ENCODE assay signal across 8 cellular contexts in the genomic region with DNA sequence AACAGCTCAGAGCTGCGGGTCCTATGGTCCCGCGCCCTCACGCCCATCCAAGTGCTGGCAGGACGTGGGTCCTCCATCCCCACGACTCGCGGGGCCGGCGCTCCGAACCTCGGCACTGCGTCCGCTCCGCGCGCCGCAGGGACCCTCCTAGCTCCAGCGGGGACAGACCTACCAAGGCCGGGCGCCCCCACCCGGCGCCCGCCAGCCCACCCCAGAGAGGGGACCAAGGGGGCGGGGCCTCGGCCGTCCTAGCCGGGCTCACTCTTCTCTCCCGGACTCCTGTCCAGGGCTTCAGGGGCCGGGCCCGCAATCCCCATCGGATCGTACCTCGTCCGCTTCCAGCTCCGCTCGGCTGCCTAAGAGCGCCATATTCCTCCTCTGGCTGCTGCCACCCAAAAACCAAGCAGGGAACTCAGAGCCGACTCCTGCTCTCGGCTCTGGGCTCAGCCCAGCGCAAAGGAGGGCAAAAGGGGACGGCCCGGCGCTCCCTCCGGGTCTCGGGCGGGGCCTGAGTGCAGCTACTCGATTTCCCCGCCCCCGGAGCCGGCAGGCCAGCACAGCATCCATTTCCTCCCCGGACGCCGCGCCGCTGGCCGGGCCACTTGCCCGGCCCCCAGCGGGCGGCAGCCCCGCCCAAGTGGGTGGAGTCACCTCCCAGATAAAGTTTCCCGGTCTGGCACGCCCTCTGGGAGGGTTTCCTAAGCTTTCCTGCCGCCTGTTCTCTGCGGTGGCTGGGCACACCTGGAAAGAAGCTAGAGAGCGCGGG. TPM values are rescaled to one million over a fixed set of nuclear protein-coding genes. Genes with fewer than 3 reads are reported as not detected.
DNase-seq lines count a peak whose midpoint lies in the region; ATAC-seq and TF ChIP-seq lines count a peak whose summit lies in the region.

TSS of gene TTC39B (minus strand) at position 460 of the 766 bp plus-strand sequence. CDS start at position 369, 91 bp downstream.

- intact Hi-C loops in lower leg skin (cut with DNase I; ENCODE audit: low total_unique reads): loop anchor here (10.0 kb wide), 1 partner anchor 118 kb away; the partner anchor contains the start of gene SNAPC3

- H3K9me3 ChIP-seq in BE2C (no peaks in the 10 kb centered on the region), duodenal mucosa (ENCODE audit: control insufficient read depth in 1 of 2, low read length in 2 of 2) (no peaks in the 10 kb centered on the region)

- peak; percentile 98 for ATAC-seq in HG03432 (IDR thresholded peaks at IDR 0.05; ENCODE audit: unreplicated experiment)

- H3K9ac ChIP-seq in duodenal mucosa (ENCODE audit: low read depth in 1 of 2, low read length in 2 of 2): peak within 1 kb of the TSS; percentile 84 to 90

- H3K27me3 ChIP-seq in BE2C (peaks cover 23% of the 10 kb centered on the region), duodenal mucosa (ENCODE audit: control insufficient read depth in 1 of 2, insufficient read depth in 2 of 2, low read length in 2 of 2) (no peaks in the 10 kb centered on the region)

- TF ChIP-seq CTCF in BE2C (IDR thresholded peaks at IDR 0.05; ENCODE audit: low read depth, low read length): no peak
- no peak for TF ChIP-seq CTCF in lower leg skin (IDR thresholded peaks at IDR 0.05)

- H3K4me3 ChIP-seq in BE2C (ENCODE audit: low read depth, low read length) (peak within 1 kb of the TSS; percentile 76), duodenal mucosa (ENCODE audit: low read depth in 1 of 2, low read length in 2 of 2) (peak within 1 kb of the TSS; percentile 85 to 91), lower leg skin (ENCODE audit: low read depth, poor library complexity, severe bottlenecking) (peak within 1 kb of the TSS; percentile 77)

- H3K27ac ChIP-seq in duodenal mucosa (ENCODE audit: low read depth, low read length): peak within 1 kb of the TSS; percentile 77

- DNase-seq in BE2C (peak; percentile 94), GM19238 (ENCODE audit: insufficient read length, low spot score) (peak; percentile 67), NCI-H510A (lab: John Stamatoyannopoulos, UW) (peak; percentile 85), lower leg skin (ENCODE audit: low spot score in 2 of 2) (peak; percentile 92 to 98)
- peak; percentile 42 to 48 for DNase-seq in activated CD4-positive, alpha-beta T cell treated with anti-CD3 and anti-CD28 coated beads, Interleukin-2, amount 50 U/mL, for 4 hours
- peak; percentile 80 for DNase-seq in stimulated activated CD4-positive, alpha-beta T cell treated with anti-CD3 and anti-CD28 coated beads, Interleukin-4, amount 100 ng/mL, for 24 hours

- H3K4me1 ChIP-seq in BE2C (no peaks in the 10 kb centered on the region; the same call in 1 of the 2 replicates), duodenal mucosa (ENCODE audit: control insufficient read depth in 1 of 2, insufficient read depth in 2 of 2, low read length in 2 of 2) (peaks cover 19 to 20% of the 10 kb centered on the region in 2 donors)

- peak in 1 of 2 donors; percentile 34 for TF ChIP-seq POLR2A in lower leg skin (IDR thresholded peaks at IDR 0.05)

- WGBS in lower leg skin, 2 donors: 1 to 5% methylated on average over 4 to 43 of the region's 67 CpGs

- H3K36me3 ChIP-seq in BE2C (no peaks in the 10 kb centered on the region), duodenal mucosa (ENCODE audit: control insufficient read depth in 1 of 2, insufficient read depth in 2 of 2, low read length in 2 of 2) (no peaks in the 10 kb centered on the region)

RNA-seq across cellular contexts. Expression of gene TTC39B, which starts in this region (rescaled TPM):
- 0.06 TPM for polyA plus RNA-seq in BE2C (2012; ENCODE audit: insufficient read depth, insufficient read length, low read depth)
- total RNA-seq in lower leg skin: 10 to 100 TPM; 38.4 to 53.3 (median 42.2) TPM

Comparison
In these comparisons a context has a peak if more than half of its experiments do, and no peak if none do; other contexts are left out.
1. Peak in every context shown above with its lines: DNase-seq, ATAC-seq, H3K4me3 ChIP-seq and H3K27ac ChIP-seq.
2. DNase-seq: peak in every context shown above with its lines; median percentile 95 in lower leg skin; 94 in BE2C; 85 in NCI-H510A; 80 in stimulated activated CD4-positive, alpha-beta T cell treated with anti-CD3 and anti-CD28 coated beads, Interleukin-4, amount 100 ng/mL, for 24 hours; 67 in GM19238; 45 in activated CD4-positive, alpha-beta T cell treated with anti-CD3 and anti-CD28 coated beads, Interleukin-2, amount 50 U/mL, for 4 hours.